In genomic region chr14:55353686-55354467, GRCh38 we compare ENCODE assay signal across 10 cellular contexts.
DNase-seq lines count a peak whose midpoint lies in the region; ATAC-seq and TF ChIP-seq lines count a peak whose summit lies in the region.
"Had no signal": no experiment of that assay in that cellular context is flagged by ENCODE, and none has a peak within 500 bp of the region (broad histone marks: within the 10 kb centered on the region; RNA-seq: fewer than 3 reads in every experiment).

No MANE protein-coding gene starts in this region.

- H3K4me3 Mint-ChIP-seq in activated naive CD4-positive, alpha-beta T cell treated with anti-CD3 and anti-CD28 coated beads, Interleukin-2, amount 10 ng/mL, durations not matched to agents 7 days and 5 days = peak overlapping the region; percentile 42
- H3K4me3 Mint-ChIP-seq: H9 had no signal

- H3K36me3 Mint-ChIP-seq in activated naive CD4-positive, alpha-beta T cell treated with anti-CD3 and anti-CD28 coated beads, Interleukin-2, amount 10 ng/mL, durations not matched to agents 7 days and 5 days = peaks cover 15% of the 10 kb centered on the region

- peak overlapping the region; percentile 88 for H3K27ac Mint-ChIP-seq in activated naive CD4-positive, alpha-beta T cell treated with anti-CD3 and anti-CD28 coated beads, Interleukin-2, amount 10 ng/mL, durations not matched to agents 7 days and 5 days

- TF ChIP-seq CTCF in GM13977 (IDR thresholded peaks at IDR 0.05; ENCODE audit: extremely low read depth, insufficient read depth, missing control alignments) = no peak

- CTCF ChIA-PET in activated naive CD4-positive, alpha-beta T cell treated with anti-CD3 and anti-CD28 coated beads, Interleukin-2, amount 10 ng/mL, durations not matched to agents 7 days and 5 days (lab: Charles Lee) = interaction anchor here (0.6 to 10.9 kb wide), 37 partner anchors 8 to 1121 kb away, joined by 3 to 139 read pairs (median 5); partner anchors contain the start of genes ATG14, DLGAP5 and FBXO34

- no peaks in the 10 kb centered on the region for H3K9me3 Mint-ChIP-seq in activated naive CD4-positive, alpha-beta T cell treated with anti-CD3 and anti-CD28 coated beads, Interleukin-2, amount 10 ng/mL, durations not matched to agents 7 days and 5 days
- H3K9me3 Mint-ChIP-seq: H9 had no signal

- ATAC-seq in HG02981 (IDR thresholded peaks at IDR 0.05; ENCODE audit: unreplicated experiment) = no peak
- ATAC-seq in GM18867 (IDR thresholded peaks at IDR 0.05; ENCODE audit: unreplicated experiment) = no peak

- H3K4me1 Mint-ChIP-seq in activated naive CD4-positive, alpha-beta T cell treated with anti-CD3 and anti-CD28 coated beads, Interleukin-2, amount 10 ng/mL, durations not matched to agents 7 days and 5 days = peaks cover 30% of the 10 kb centered on the region

- DNase-seq in stimulated activated naive CD4-positive, alpha-beta T cell (lab: John Stamatoyannopoulos, UW) = peak in 4 of 6 experiments; percentile 8 to 70 (median 26)
- no peak for DNase-seq in stimulated activated naive CD4-positive, alpha-beta T cell treated with Interleukin-2 at 50 U/mL for 16 hours (lab: John Stamatoyannopoulos, UW)
- DNase-seq in activated naive CD4-positive, alpha-beta T cell treated with anti-CD3 and anti-CD28 coated beads, Interleukin-2, amount 10 ng/mL, durations not matched to agents 7 days and 5 days = no peak
- peak; percentile 61 for DNase-seq in kidney tubule cell (ENCODE audit: low spot score)
- no peak for DNase-seq in UCSD-AML1 (lab: John Stamatoyannopoulos, UW; ENCODE audit: unreplicated experiment)
- no peak for DNase-seq in GM13977 (ENCODE audit: low spot score)
- DNase-seq: foreskin melanocyte had no signal

- no peaks in the 10 kb centered on the region for H3K27me3 Mint-ChIP-seq in activated naive CD4-positive, alpha-beta T cell treated with anti-CD3 and anti-CD28 coated beads, Interleukin-2, amount 10 ng/mL, durations not matched to agents 7 days and 5 days

- in situ Hi-C loops in GM13977 (cut with MboI; ENCODE audit: low pct_unique_long_range_greater_than_20kb, low sequenced_read_pairs, unreplicated experiment) = loop anchor here (25.0 kb wide), 1 partner anchor 92 kb away; the partner anchor contains the start of gene FBXO34

Comparison
In these comparisons a context has a peak if more than half of its experiments do, and no peak if none do; other contexts are left out.
1. DNase-seq: peak in stimulated activated naive CD4-positive, alpha-beta T cell (4 of 6) and kidney tubule cell (single experiment); none in stimulated activated naive CD4-positive, alpha-beta T cell treated with Interleukin-2 at 50 U/mL for 16 hours (single experiment), activated naive CD4-positive, alpha-beta T cell treated with anti-CD3 and anti-CD28 coated beads, Interleukin-2, amount 10 ng/mL, durations not matched to agents 7 days and 5 days (single experiment), UCSD-AML1 (single experiment) and GM13977 (single experiment).